ENCODE assay signal across 28 cellular contexts in the genomic region with DNA sequence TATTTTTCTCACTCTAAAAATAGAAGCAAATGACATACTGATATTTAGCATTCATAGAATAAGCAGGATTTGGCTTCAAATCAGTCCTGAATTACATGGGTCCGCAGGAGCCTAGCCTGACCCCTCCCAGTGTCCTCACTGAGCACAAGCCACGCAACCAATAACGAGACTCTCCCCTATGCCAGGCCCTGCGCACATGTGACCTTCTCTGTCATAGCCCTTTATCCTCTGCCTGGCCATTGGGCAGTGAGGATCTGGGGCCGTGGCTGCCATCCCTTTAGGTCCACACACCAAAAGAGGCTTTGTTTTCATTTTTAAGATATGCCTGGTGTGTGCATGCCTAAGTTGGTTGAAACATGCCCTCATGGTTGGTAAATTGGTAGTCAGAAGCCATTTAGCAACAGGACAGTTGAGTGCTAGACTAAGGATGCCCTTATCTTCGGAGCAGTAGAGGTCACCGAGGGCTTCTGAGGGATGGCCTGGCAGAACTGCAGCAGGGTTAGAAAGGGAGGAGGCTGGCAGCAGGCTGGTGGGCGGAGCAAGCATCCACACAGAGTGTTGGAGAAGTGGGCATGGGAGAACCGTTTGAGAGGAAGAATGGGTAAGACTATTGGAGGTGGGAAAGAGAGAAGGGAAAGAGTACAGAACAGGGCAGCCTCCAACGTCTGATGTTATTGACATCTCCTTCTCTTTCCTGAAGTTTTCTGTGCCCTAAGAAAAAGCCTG.
DNase-seq lines count a peak whose midpoint lies in the region; ATAC-seq, FAIRE-seq and TF ChIP-seq lines count a peak whose summit lies in the region.
"Had no signal": no experiment of that assay in that cellular context is flagged by ENCODE, and none has a peak within 500 bp of the region (broad histone marks: within the 10 kb centered on the region; RNA-seq: fewer than 3 reads in every experiment).

No MANE protein-coding gene starts in this region.

- no peak overlapping the region for H3K4me3 ChIP-seq in astrocyte (ENCODE audit: insufficient read depth, low read depth, low read length)
- no peak overlapping the region for H3K4me3 ChIP-seq in lower lobe of right lung
- H3K4me3 ChIP-seq: body of pancreas, HAP-1, heart left ventricle, sigmoid colon, SK-N-MC, stomach, thyroid gland had no signal

- no peaks in the 10 kb centered on the region for H4K20me1 ChIP-seq in astrocyte (ENCODE audit: insufficient read depth, low read length)

- H3K4me3 Mint-ChIP-seq in astrocyte (ENCODE audit: unreplicated experiment): no peak overlapping the region
- H3K4me3 Mint-ChIP-seq in stimulated activated effector memory CD8-positive, alpha-beta T cell treated with anti-CD3 and anti-CD28 coated beads, Interleukin-12 subunit alpha, Interleukin-12 subunit beta, amount 100 ng/mL, for 72 hours: no peak overlapping the region
- H3K4me3 Mint-ChIP-seq: activated naive CD8-positive, alpha-beta T cell treated with anti-CD3 and anti-CD28 coated beads, Interleukin-2, amount 50 U/mL, for 24 hours; activated T-cell treated with anti-CD3 and anti-CD28 coated beads, Interleukin-2, amount 50 U/mL, for 4 hours; CD8-positive, alpha-beta memory T cell had no signal

- H3K27me3 ChIP-seq in astrocyte (ENCODE audit: insufficient read depth, low read length): no peaks in the 10 kb centered on the region
- H3K27me3 ChIP-seq in lower lobe of right lung (ENCODE audit: low read depth): no peaks in the 10 kb centered on the region
- H3K27me3 ChIP-seq: body of pancreas, heart left ventricle, sigmoid colon, thyroid gland had no signal

- DNase-seq in DMS 273 (lab: John Stamatoyannopoulos, UW; ENCODE audit: unreplicated experiment) (peak; percentile 46), DMS 273 treated with DMSO at 0.1 percent for 48 hours (lab: John Stamatoyannopoulos, UW) (no peak), astrocyte (ENCODE audit: low read depth) (no peak), lower lobe of right lung (no peak), NCI-H510A treated with DMSO at 0.1 percent for 48 hours (lab: John Stamatoyannopoulos, UW) (no peak), kidney glomerular epithelial cell (lab: John Stamatoyannopoulos, UW) (no peak)
- DNase-seq in stimulated activated effector memory CD8-positive, alpha-beta T cell treated with anti-CD3 and anti-CD28 coated beads, Interleukin-12 subunit alpha, Interleukin-12 subunit beta, amount 100 ng/mL, for 72 hours (ENCODE audit: low spot score in 2 of 2): no peak
- DNase-seq: activated CD4-positive, alpha-beta T cell treated with anti-CD3 and anti-CD28 coated beads for 48 hours; activated naive CD8-positive, alpha-beta T cell treated with anti-CD3 and anti-CD28 coated beads, Interleukin-2, amount 50 U/mL, for 24 hours; activated T-cell treated with anti-CD3 and anti-CD28 coated beads, Interleukin-2, amount 50 U/mL, for 4 hours; body of pancreas; CD8-positive, alpha-beta memory T cell; DMS53; effector CD4-positive, alpha-beta T cell; heart left ventricle; NCI-H1436 treated with DMSO at 0.1 percent for 48 hours; NCI-H446 treated with DMSO at 0.1 percent for 48 hours; sigmoid colon; stomach; T-helper 2 cell; thyroid gland had no signal

- peaks cover 9% of the 10 kb centered on the region for H3K9me3 Mint-ChIP-seq in astrocyte (ENCODE audit: unreplicated experiment)
- no peaks in the 10 kb centered on the region for H3K9me3 Mint-ChIP-seq in stimulated activated effector memory CD8-positive, alpha-beta T cell treated with anti-CD3 and anti-CD28 coated beads, Interleukin-12 subunit alpha, Interleukin-12 subunit beta, amount 100 ng/mL, for 72 hours
- H3K9me3 Mint-ChIP-seq: activated T-cell treated with anti-CD3 and anti-CD28 coated beads, Interleukin-2, amount 50 U/mL, for 4 hours had no signal

- H3K9ac ChIP-seq in astrocyte (ENCODE audit: low read length): no peak overlapping the region
- H3K9ac ChIP-seq: KMS-11 had no signal

- H3K9me3 ChIP-seq in astrocyte (ENCODE audit: insufficient read depth, low read depth, low read length): no peaks in the 10 kb centered on the region
- no peaks in the 10 kb centered on the region for H3K9me3 ChIP-seq in lower lobe of right lung
- H3K9me3 ChIP-seq: body of pancreas, HAP-1, heart left ventricle, sigmoid colon, stomach, thyroid gland had no signal

- H3K27ac ChIP-seq in astrocyte (ENCODE audit: low read depth, low read length): no peak overlapping the region
- H3K27ac ChIP-seq in lower lobe of right lung: no peak overlapping the region
- H3K27ac ChIP-seq: 22Rv1, body of pancreas, KMS-11, sigmoid colon, SK-N-MC, stomach, thyroid gland had no signal

- H3K79me2 ChIP-seq in astrocyte (ENCODE audit: insufficient read depth, low read length): no peaks in the 10 kb centered on the region

- H3K4me1 ChIP-seq in astrocyte (ENCODE audit: insufficient read depth, low read length) (peaks cover 13% of the 10 kb centered on the region), lower lobe of right lung (peaks cover 7% of the 10 kb centered on the region)
- H3K4me1 ChIP-seq: body of pancreas, HAP-1, thyroid gland had no signal

- no peaks in the 10 kb centered on the region for H3K27me3 Mint-ChIP-seq in astrocyte (ENCODE audit: low read depth, unreplicated experiment)
- H3K27me3 Mint-ChIP-seq: activated naive CD8-positive, alpha-beta T cell treated with anti-CD3 and anti-CD28 coated beads, Interleukin-2, amount 50 U/mL, for 24 hours had no signal

- peaks cover 17% of the 10 kb centered on the region for H3K4me1 Mint-ChIP-seq in astrocyte (ENCODE audit: low read depth, unreplicated experiment)
- H3K4me1 Mint-ChIP-seq in stimulated activated effector memory CD8-positive, alpha-beta T cell treated with anti-CD3 and anti-CD28 coated beads, Interleukin-12 subunit alpha, Interleukin-12 subunit beta, amount 100 ng/mL, for 72 hours: no peaks in the 10 kb centered on the region
- H3K4me1 Mint-ChIP-seq: activated naive CD8-positive, alpha-beta T cell treated with anti-CD3 and anti-CD28 coated beads, Interleukin-2, amount 50 U/mL, for 24 hours; CD8-positive, alpha-beta memory T cell had no signal

- ATAC-seq in lower lobe of right lung (peak; percentile 42 to 63), GM19395 (IDR thresholded peaks at IDR 0.05; ENCODE audit: unreplicated experiment) (no peak)
- no peak for ATAC-seq in stimulated activated effector memory CD8-positive, alpha-beta T cell treated with anti-CD3 and anti-CD28 coated beads, Interleukin-12 subunit alpha, Interleukin-12 subunit beta, amount 100 ng/mL, for 72 hours
- ATAC-seq: activated naive CD8-positive, alpha-beta T cell treated with anti-CD3 and anti-CD28 coated beads, Interleukin-2, amount 50 U/mL, for 24 hours; activated T-cell treated with anti-CD3 and anti-CD28 coated beads, Interleukin-2, amount 50 U/mL, for 4 hours; body of pancreas; heart left ventricle had no signal

- H3K27ac Mint-ChIP-seq in astrocyte (ENCODE audit: unreplicated experiment): peak overlapping the region; percentile 50
- peak overlapping the region; percentile 7 for H3K27ac Mint-ChIP-seq in stimulated activated effector memory CD8-positive, alpha-beta T cell treated with anti-CD3 and anti-CD28 coated beads, Interleukin-12 subunit alpha, Interleukin-12 subunit beta, amount 100 ng/mL, for 72 hours
- H3K27ac Mint-ChIP-seq: activated naive CD8-positive, alpha-beta T cell treated with anti-CD3 and anti-CD28 coated beads, Interleukin-2, amount 50 U/mL, for 24 hours; CD8-positive, alpha-beta memory T cell; progenitor cell of endocrine pancreas had no signal

- H3K36me3 Mint-ChIP-seq in astrocyte (ENCODE audit: low read depth, unreplicated experiment): no peaks in the 10 kb centered on the region
- H3K36me3 Mint-ChIP-seq in stimulated activated effector memory CD8-positive, alpha-beta T cell treated with anti-CD3 and anti-CD28 coated beads, Interleukin-12 subunit alpha, Interleukin-12 subunit beta, amount 100 ng/mL, for 72 hours: no peaks in the 10 kb centered on the region

- no peak overlapping the region for H2AFZ ChIP-seq in astrocyte (ENCODE audit: low read depth, low read length)

- H3K36me3 ChIP-seq in astrocyte (ENCODE audit: insufficient read depth, low read length) (no peaks in the 10 kb centered on the region), lower lobe of right lung (no peaks in the 10 kb centered on the region)
- H3K36me3 ChIP-seq: HAP-1, heart left ventricle, sigmoid colon, stomach, thyroid gland had no signal

- FAIRE-seq in astrocyte (lab: Jason Lieb, UNC): no peak
- FAIRE-seq: G401.6 had no signal

- intact Hi-C loops in lower lobe of right lung (cut with DNase I): no loop called here

- peak overlapping the region; percentile 73 for H3K4me2 ChIP-seq in astrocyte (ENCODE audit: low read length)
- H3K4me2 ChIP-seq: KMS-11 had no signal

- TF ChIP-seq CTCF in astrocyte (IDR thresholded peaks at IDR 0.05; ENCODE audit: insufficient read depth, low read depth, low read length) (no peak), lower lobe of right lung (IDR thresholded peaks at IDR 0.05) (no peak)

Comparison
In these comparisons a context has a peak if more than half of its experiments do, and no peak if none do; other contexts are left out.
1. ATAC-seq: peak in lower lobe of right lung (2 of 2); none in stimulated activated effector memory CD8-positive, alpha-beta T cell treated with anti-CD3 and anti-CD28 coated beads, Interleukin-12 subunit alpha, Interleukin-12 subunit beta, amount 100 ng/mL, for 72 hours (single experiment) and GM19395 (single experiment).